In the genomic region with DNA sequence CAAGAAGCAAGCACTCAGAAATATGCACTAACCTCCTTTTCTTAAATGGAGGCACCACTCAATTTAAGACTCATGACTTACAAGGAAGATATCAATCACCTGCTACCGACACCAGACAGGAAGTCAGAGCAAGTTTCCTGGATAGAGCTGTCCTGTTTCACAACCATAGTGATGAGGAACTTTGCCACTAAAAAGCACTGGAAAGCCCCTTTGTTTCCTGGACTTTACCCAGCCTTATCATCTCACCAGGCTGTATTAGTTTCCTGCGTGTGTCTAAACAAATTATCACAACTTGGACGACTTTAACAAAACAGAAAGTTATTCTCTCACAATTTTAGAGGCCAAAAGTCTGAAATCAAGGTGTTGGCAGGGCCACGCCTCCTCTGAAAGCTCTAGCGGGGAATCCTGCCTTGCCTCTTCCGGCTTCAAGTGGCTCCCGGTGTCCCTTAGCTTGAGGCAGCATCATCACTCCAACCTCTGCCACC, we compare ENCODE assay signal across 9 cellular contexts.
DNase-seq lines count a peak whose midpoint lies in the region; ATAC-seq lines count a peak whose summit lies in the region.
"Had no signal": no experiment of that assay in that cellular context is flagged by ENCODE, and none has a peak within 500 bp of the region (broad histone marks: within the 10 kb centered on the region; RNA-seq: fewer than 3 reads in every experiment).

No MANE protein-coding gene starts in this region.

- H3K36me3 Mint-ChIP-seq in activated naive CD8-positive, alpha-beta T cell = peaks cover 3% of the 10 kb centered on the region
- no peaks in the 10 kb centered on the region for H3K36me3 Mint-ChIP-seq in natural killer cell treated with Interleukin-12 subunit alpha and Interleukin-12 subunit beta and Interleukin-15 and Interleukin-18, amount 100 ng/mL, for 72 hours

- intact Hi-C loops in Right ventricle myocardium superior (cut with DNase I) = no loop called here

- no peaks in the 10 kb centered on the region for H3K27me3 Mint-ChIP-seq in activated naive CD8-positive, alpha-beta T cell
- H3K27me3 Mint-ChIP-seq in natural killer cell treated with Interleukin-12 subunit alpha and Interleukin-12 subunit beta and Interleukin-15 and Interleukin-18, amount 100 ng/mL, for 72 hours = peaks cover 0 to 3% of the 10 kb centered on the region in 2 donors

- H3K4me3 Mint-ChIP-seq in activated naive CD8-positive, alpha-beta T cell = no peak overlapping the region
- no peak overlapping the region for H3K4me3 Mint-ChIP-seq in natural killer cell treated with Interleukin-12 subunit alpha and Interleukin-12 subunit beta and Interleukin-15 and Interleukin-18, amount 100 ng/mL, for 72 hours

- H3K9me3 Mint-ChIP-seq in activated naive CD8-positive, alpha-beta T cell (ENCODE audit: low read depth) = no peaks in the 10 kb centered on the region
- H3K9me3 Mint-ChIP-seq in natural killer cell treated with Interleukin-12 subunit alpha and Interleukin-12 subunit beta and Interleukin-15 and Interleukin-18, amount 100 ng/mL, for 72 hours = peaks cover 4% of the 10 kb centered on the region

- ATAC-seq in GM18873 (IDR thresholded peaks at IDR 0.05; ENCODE audit: low FRiP score, unreplicated experiment) (peak; percentile 48), HG03442 (IDR thresholded peaks at IDR 0.05; ENCODE audit: unreplicated experiment) (peak; percentile 43), HG02884 (IDR thresholded peaks at IDR 0.05; ENCODE audit: unreplicated experiment) (no peak), Right ventricle myocardium superior (ENCODE audit: poor library complexity) (no peak)
- ATAC-seq in natural killer cell treated with Interleukin-12 subunit alpha and Interleukin-12 subunit beta and Interleukin-15 and Interleukin-18, amount 100 ng/mL, for 72 hours = peak; percentile 27 to 59

- no peak for DNase-seq in natural killer cell treated with Interleukin-12 subunit alpha and Interleukin-12 subunit beta and Interleukin-15 and Interleukin-18, amount 100 ng/mL, for 72 hours (ENCODE audit: low spot score)
- DNase-seq in retina = no peak
- DNase-seq in Right ventricle myocardium superior = no peak
- no peak for DNase-seq in D341Med (ENCODE audit: low spot score)
- DNase-seq: activated gamma-delta T cell treated with Interleukin-2 at 50 U/mL for 16 hours had no signal

- peaks cover 14% of the 10 kb centered on the region for H3K4me1 Mint-ChIP-seq in activated naive CD8-positive, alpha-beta T cell (ENCODE audit: low read depth)
- peaks cover 8 to 11% of the 10 kb centered on the region in 2 donors for H3K4me1 Mint-ChIP-seq in natural killer cell treated with Interleukin-12 subunit alpha and Interleukin-12 subunit beta and Interleukin-15 and Interleukin-18, amount 100 ng/mL, for 72 hours (ENCODE audit: low read depth in 2 of 2)

- peak overlapping the region; percentile 25 for H3K27ac Mint-ChIP-seq in activated naive CD8-positive, alpha-beta T cell
- H3K27ac Mint-ChIP-seq in natural killer cell treated with Interleukin-12 subunit alpha and Interleukin-12 subunit beta and Interleukin-15 and Interleukin-18, amount 100 ng/mL, for 72 hours = peak overlapping the region in 1 of 2 donors; percentile 56

Comparison
In these comparisons a context has a peak if more than half of its experiments do, and no peak if none do; other contexts are left out.
1. ATAC-seq: peak in GM18873 (single experiment), HG03442 (single experiment) and natural killer cell treated with Interleukin-12 subunit alpha and Interleukin-12 subunit beta and Interleukin-15 and Interleukin-18, amount 100 ng/mL, for 72 hours (2 of 2); none in HG02884 (single experiment) and Right ventricle myocardium superior (single experiment).